25 cellular contexts compared by ENCODE assay signal in genomic region chr5:68480385-68480940, GRCh38.
"Had no signal": no experiment of that assay in that cellular context is flagged by ENCODE, and none has a peak within 500 bp of the region (broad histone marks: within the 10 kb centered on the region; RNA-seq: fewer than 3 reads in every experiment).

No MANE protein-coding gene starts in this region.

- H3K27me3 ChIP-seq: breast epithelium, left lung, right atrium auricular region, spleen, tibial nerve had no signal

- H3K4me3 ChIP-seq: breast epithelium, left lung, lung, mucosa of descending colon, right atrium auricular region, spleen, tibial nerve had no signal

- H3K9me3 ChIP-seq: breast epithelium, left lung, mucosa of descending colon, right atrium auricular region, spleen, tibial nerve had no signal

- H3K4me1 ChIP-seq: breast epithelium, left lung had no signal

- DNase-seq: activated CD4-positive, alpha-beta memory T cell treated with anti-CD3 and anti-CD28 coated beads, Interleukin-2, amount 10 ng/mL, durations not matched to agents 7 days and 5 days; activated CD4-positive, alpha-beta T cell treated with anti-CD3 and anti-CD28 coated beads for 1 hour; activated CD4-positive, alpha-beta T cell treated with anti-CD3 and anti-CD28 coated beads, Interleukin-2, amount 10 ng/mL, durations not matched to agents 7 days and 5 days; activated CD8-positive, alpha-beta memory T cell treated with anti-CD3 and anti-CD28 coated beads, Interleukin-2, amount 50 U/mL, for 48 hours; activated gamma-delta T cell; activated naive CD4-positive, alpha-beta T cell treated with anti-CD3 and anti-CD28 coated beads, Interleukin-2, amount 50 U/mL, for 16 hours; activated T-cell treated with anti-CD3 and anti-CD28 coated beads, Interleukin-2, amount 50 U/mL, for 24 hours; amniotic stem cell; central memory CD4-positive, alpha-beta T cell; kidney glomerular epithelial cell; left lung; mesendoderm; mucosa of descending colon; naive B cell; spleen; stimulated activated naive CD8-positive, alpha-beta T cell treated with anti-CD3 and anti-CD28 coated beads, Interleukin-15, Interleukin-2, amounts not matched to agents 100 U/mL and 50 U/mL, for 24 hours; substantia nigra; T-helper 17 cell; T1000 had no signal

- ATAC-seq: left lung; mucosa of descending colon; SK-N-SH treated with all-trans-retinoic acid at 6 μM for 48 hours; stimulated activated naive CD8-positive, alpha-beta T cell treated with anti-CD3 and anti-CD28 coated beads, Interleukin-15, Interleukin-2, amounts not matched to agents 100 U/mL and 50 U/mL, for 24 hours; T-helper 17 cell; WTC11 had no signal

- H3K36me3 ChIP-seq: breast epithelium, left lung, right atrium auricular region, spleen, tibial nerve had no signal

- H3K27ac ChIP-seq: left lung, right atrium auricular region, spleen, tibial nerve had no signal
